ENCODE assay signal across 18 cellular contexts in genomic region chr7:144474800-144475521, GRCh38.
"Had no signal": no experiment of that assay in that cellular context is flagged by ENCODE, and none has a peak within 500 bp of the region (broad histone marks: within the 10 kb centered on the region; RNA-seq: fewer than 3 reads in every experiment).

No MANE protein-coding gene starts in this region.

- DNase-seq: activated CD4-positive, alpha-beta T cell treated with anti-CD3 and anti-CD28 coated beads for 1 hour; activated CD4-positive, alpha-beta T cell treated with anti-CD3 and anti-CD28 coated beads, Interleukin-2, amount 50 U/mL, for 4 hours; activated naive CD4-positive, alpha-beta T cell treated with Interleukin-2 at 50 U/mL for 16 hours; activated T-cell treated with anti-CD3 and anti-CD28 coated beads for 4 hours; anterior cingulate cortex; effector memory CD4-positive, alpha-beta T cell; foreskin fibroblast; glutamatergic neuron; immature natural killer cell; mesendoderm; right cardiac atrium; stimulated activated CD4-positive, alpha-beta T cell treated with anti-CD3 and anti-CD28 coated beads, Interleukin-15, amount 100 ng/mL, for 24 hours; stimulated activated CD4-positive, alpha-beta T cell treated with anti-CD3 and anti-CD28 coated beads, Interleukin-4, amount 100 ng/mL, for 1 hour; stimulated activated naive CD4-positive, alpha-beta T cell treated with Interleukin-2 at 50 U/mL for 16 hours; transverse colon had no signal

- H3K27ac ChIP-seq: skin epidermis, transverse colon had no signal

- H3K4me3 Mint-ChIP-seq: immature natural killer cell, nephron had no signal

- H3K9me3 ChIP-seq: transverse colon had no signal

- H3K36me3 ChIP-seq: transverse colon had no signal

- H3K4me3 ChIP-seq: skin epidermis, transverse colon had no signal

- H3K27me3 Mint-ChIP-seq: progenitor cell of endocrine pancreas had no signal

- H3K4me1 ChIP-seq: transverse colon had no signal

- H3K9me3 Mint-ChIP-seq: nephron had no signal

- H3K27me3 ChIP-seq: transverse colon had no signal

- ATAC-seq: right cardiac atrium had no signal

- H3K27ac Mint-ChIP-seq: immature natural killer cell, nephron, progenitor cell of endocrine pancreas had no signal

- H3K4me1 Mint-ChIP-seq: immature natural killer cell had no signal
